ENCODE assay signal across 27 cellular contexts in the genomic region with DNA sequence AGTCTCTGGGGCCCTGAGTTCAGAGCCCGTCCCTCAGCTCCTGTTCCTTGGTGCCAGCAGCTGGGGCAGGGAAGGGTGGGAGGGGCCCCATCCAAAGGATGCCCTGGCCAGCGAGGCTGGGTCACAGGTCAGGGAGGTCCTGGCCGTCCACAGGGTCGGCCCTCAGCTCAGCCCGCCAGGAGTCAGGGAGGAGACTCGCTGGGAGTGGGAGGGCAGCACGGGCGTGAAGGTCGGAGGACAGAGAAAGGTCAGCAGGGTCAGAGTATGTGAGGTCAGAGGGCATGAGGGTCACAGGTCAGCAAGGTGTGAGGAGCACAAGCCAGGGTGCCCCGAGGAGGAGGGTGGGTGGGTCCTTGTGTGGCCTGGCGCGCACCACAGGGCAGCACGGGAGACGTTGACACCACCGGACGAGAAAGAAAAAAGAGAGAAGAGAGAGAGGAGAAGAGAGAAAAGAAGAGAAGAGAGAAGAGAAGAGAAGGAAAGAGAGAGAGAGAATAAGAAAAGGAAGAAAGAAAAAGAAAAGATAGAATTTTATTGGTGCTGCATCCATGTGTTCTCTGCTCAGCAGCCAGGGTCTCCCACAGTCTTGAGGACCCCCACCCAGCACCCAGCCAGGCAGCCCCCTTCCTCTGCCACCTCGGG. TPM values are rescaled to one million over a fixed set of nuclear protein-coding genes. Genes with fewer than 3 reads are reported as not detected.
"Had no signal": no experiment of that assay in that cellular context is flagged by ENCODE, and none has a peak within 500 bp of the region (broad histone marks: within the 10 kb centered on the region; RNA-seq: fewer than 3 reads in every experiment).

No MANE protein-coding gene starts in this region.

- H3K9me3 ChIP-seq: left lung, transverse colon had no signal

- H3K4me3 ChIP-seq: left lung, transverse colon had no signal

- H3K27ac ChIP-seq: left lung, transverse colon had no signal

- H3K36me3 ChIP-seq: left lung, transverse colon had no signal

- ATAC-seq: activated CD4-positive, alpha-beta T cell treated with anti-CD3 and anti-CD28 coated beads for 36 hours; left lung; natural killer cell treated with Interleukin-12 subunit alpha and Interleukin-12 subunit beta and Interleukin-15 and Interleukin-18, amount 100 ng/mL, for 72 hours; sciatic nerve; stimulated activated naive B cell treated with anti-CD40 and anti-IgM and Interleukin-4, amounts not matched to agents 10 μg/mL and 1 μg/mL and 100 μg/mL, for 72 hours; T-cell had no signal

- DNase-seq: activated B cell treated with CpG ODN at 0.5 μM for 24 hours; activated CD4-positive, alpha-beta T cell treated with anti-CD3 and anti-CD28 coated beads for 36 hours; activated CD4-positive, alpha-beta T cell treated with anti-CD3 and anti-CD28 coated beads, Interleukin-2, amount 50 U/mL, for 4 hours; activated CD8-positive, alpha-beta memory T cell treated with anti-CD3 and anti-CD28 coated beads for 24 hours; activated CD8-positive, alpha-beta memory T cell treated with anti-CD3 and anti-CD28 coated beads, Interleukin-2, amount 50 U/mL, for 4 hours; activated naive CD4-positive, alpha-beta T cell; activated naive CD8-positive, alpha-beta T cell treated with anti-CD3 and anti-CD28 coated beads, Interleukin-2, amount 10 ng/mL, durations not matched to agents 7 days and 5 days; activated T-cell treated with anti-CD3 and anti-CD28 coated beads, Interleukin-2, amount 50 U/mL, for 24 hours; amygdala; cortex of kidney; endodermal cell; foreskin fibroblast; kidney glomerular epithelial cell; nucleus accumbens; small intestine; stimulated activated CD8-positive, alpha-beta memory T cell treated with anti-CD3 and anti-CD28 coated beads, Interleukin-4, amount 100 ng/mL, for 48 hours; stimulated activated naive B cell treated with anti-CD40 and anti-IgM and Interleukin-4, amounts not matched to agents 10 μg/mL and 1 μg/mL and 100 μg/mL, for 72 hours; T-cell; T-helper 9 cell; transverse colon had no signal

RNA-seq across cellular contexts. Expression of a gene that starts 7.1 kb away (rescaled TPM):
- total RNA-seq: activated B cell treated with CpG ODN at 0.5 μM for 24 hours; activated CD4-positive, alpha-beta T cell treated with anti-CD3 and anti-CD28 coated beads for 36 hours; activated naive CD8-positive, alpha-beta T cell treated with anti-CD3 and anti-CD28 coated beads, Interleukin-2, amount 10 ng/mL, durations not matched to agents 7 days and 5 days; activated T-helper 2 cell treated with anti-CD3 and anti-CD28 coated beads, Interferon-gamma antibody, Interleukin-2, Interleukin-4, amounts not matched to agents 10 μg/mL and 5 μg/mL and 100 μg/mL, durations not matched to agents 14 hours and 24 hours and 36 hours; bronchial epithelial cell; endodermal cell; left lung; natural killer cell treated with Interleukin-12 subunit alpha and Interleukin-12 subunit beta and Interleukin-15 and Interleukin-18, amount 100 ng/mL, for 72 hours; sciatic nerve; T-cell had no signal

RNA-seq across cellular contexts. Expression of a gene that starts 8.5 kb away (rescaled TPM):
- total RNA-seq: cerebellum, temporal lobe had no signal

RNA-seq across cellular contexts. Expression of a gene that starts 25.1 kb away (rescaled TPM):
- total RNA-seq: natural killer cell treated with Interleukin-12 subunit alpha and Interleukin-12 subunit beta and Interleukin-15 and Interleukin-18, amount 100 ng/mL, for 72 hours had no signal
